1 cellular context compared by ENCODE assay signal in genomic region chr9:128279088-128280073, GRCh38.
TF ChIP-seq lines count a peak whose summit lies in the region.
"Not testable (repeated sequence)": the region's sequence is repeated elsewhere in the genome, so short reads cannot be mapped to it uniquely, and the experiment has no call there.

No MANE protein-coding gene starts in this region.

TF ChIP-seq in K562, 482 proteins besides CTCF, POLR2A, EP300 and RAD21 (continued from another document):
- TF ChIP-seq ZBTB26 (CRISPR knock-in tag; IDR thresholded peaks at IDR 0.05): peak; percentile 81; the same call in 1 of the 2 replicates
- peak; percentile 60; the same call in 1 of the 2 replicates for TF ChIP-seq ATF4 (CRISPR knock-in tag; IDR thresholded peaks at IDR 0.05)
- peak; percentile 71; the same call in 1 of the 2 replicates for TF ChIP-seq KLF6 (CRISPR knock-in tag; IDR thresholded peaks at IDR 0.05; ENCODE audit: borderline replicate concordance)
- peak; percentile 48; the same call in 1 of the 2 replicates for TF ChIP-seq ZNF134 (CRISPR knock-in tag; conservative IDR thresholded peaks at IDR 0.05)
- peak; percentile 88 for TF ChIP-seq ELF4 (CRISPR knock-in tag; IDR thresholded peaks at IDR 0.05)
- peak; percentile 77 for TF ChIP-seq ZNF165 (CRISPR knock-in tag; IDR thresholded peaks at IDR 0.05; ENCODE audit: borderline replicate concordance)
- peak; percentile 46; the same call in 1 of the 2 replicates for TF ChIP-seq JUND (IDR thresholded peaks at IDR 0.05; ENCODE audit: borderline replicate concordance, low read depth, low read length)
- TF ChIP-seq JUND (tag; IDR thresholded peaks at IDR 0.05; ENCODE audit: borderline replicate concordance, low read depth, low read length): peak; percentile 56; the same call in 1 of the 3 replicates
- TF ChIP-seq JUN (IDR thresholded peaks at IDR 0.05; ENCODE audit: borderline replicate concordance, low read depth, low read length): peak; percentile 17; the same call in 1 of the 2 replicates
- TF ChIP-seq JUN (CRISPR knock-in tag; IDR thresholded peaks at IDR 0.05; ENCODE audit: borderline replicate concordance): not testable (repeated sequence)
- TF ChIP-seq FOXO4 (CRISPR knock-in tag; IDR thresholded peaks at IDR 0.05): peak; percentile 81; the same call in 1 of the 2 replicates
- TF ChIP-seq RBBP5 (IDR thresholded peaks at IDR 0.05; ENCODE audit: borderline replicate concordance, insufficient read depth, low read length, poor library complexity, severe bottlenecking): peak; percentile 7
- peak; percentile 95 for TF ChIP-seq MAFK (IDR thresholded peaks at IDR 0.05; ENCODE audit: low read length)
- peak; percentile 50; the same call in 1 of the 2 replicates for TF ChIP-seq ZFP1 (CRISPR knock-in tag; IDR thresholded peaks at IDR 0.05)
- TF ChIP-seq CHD4 (IDR thresholded peaks at IDR 0.05; ENCODE audit: insufficient read depth, insufficient replicate concordance, low read depth, low read length, poor library complexity, severe bottlenecking): peak; percentile 80
- TF ChIP-seq ZNF707 (CRISPR knock-in tag; conservative IDR thresholded peaks at IDR 0.05): 0 out of 2 replicates have a peak, but pooled peaks have one; percentile 50
- peak; percentile 73 for TF ChIP-seq ETV1 (tag; conservative IDR thresholded peaks at IDR 0.05; ENCODE audit: low read depth)
- peak; percentile 62 for TF ChIP-seq DMBX1 (CRISPR knock-in tag; IDR thresholded peaks at IDR 0.05; ENCODE audit: borderline replicate concordance)
